ENCODE assay signal across 8 cellular contexts in genomic region chr3:157354722-157355121, GRCh38.
DNase-seq lines count a peak whose midpoint lies in the region; ATAC-seq and TF ChIP-seq lines count a peak whose summit lies in the region.

No MANE protein-coding gene starts in this region.

- no peaks in the 10 kb centered on the region for H3K27me3 ChIP-seq in tibial nerve

- no peaks in the 10 kb centered on the region for H3K4me1 ChIP-seq in tibial nerve

- TF ChIP-seq CTCF in fibroblast of the aortic adventitia (IDR thresholded peaks at IDR 0.05; ENCODE audit: insufficient read depth, low read length) (peak; percentile 69), tibial nerve (IDR thresholded peaks at IDR 0.05) (peak in 1 of 5 experiments; percentile 17)

- H3K36me3 ChIP-seq in tibial nerve: no peaks in the 10 kb centered on the region

- TF ChIP-seq EP300 in tibial nerve (IDR thresholded peaks at IDR 0.05): no peak

- peak; percentile 9 to 13 for DNase-seq in AML-193 (lab: John Stamatoyannopoulos, UW)
- DNase-seq in OCI-M1 (lab: John Stamatoyannopoulos, UW): peak; percentile 54
- DNase-seq in fibroblast of the aortic adventitia (ENCODE audit: low read depth): peak; percentile 65
- no peak for DNase-seq in SK-N-DZ (ENCODE audit: low spot score)
- DNase-seq in NCI-H1436 treated with DMSO at 0.1 percent for 48 hours (lab: John Stamatoyannopoulos, UW): no peak
- DNase-seq in NCI-H2171 treated with DMSO at 0.1 percent for 48 hours (lab: John Stamatoyannopoulos, UW): no peak
- DNase-seq in tibial nerve (ENCODE audit: low spot score in 2 of 2): no peak

- H3K4me3 ChIP-seq in fibroblast of the aortic adventitia (ENCODE audit: low read depth, low read length) (no peak overlapping the region), tibial nerve (no peak overlapping the region)

- ATAC-seq in GM21423 (IDR thresholded peaks at IDR 0.05; ENCODE audit: unreplicated experiment): peak; percentile 59

- H3K27ac ChIP-seq in tibial nerve: no peak overlapping the region

- H3K9me3 ChIP-seq in tibial nerve: no peaks in the 10 kb centered on the region

- WGBS in tibial nerve, 2 donors: 25 to 26% methylated on average over 1 of the region's 1 CpG

- no peak for TF ChIP-seq POLR2A in tibial nerve (IDR thresholded peaks at IDR 0.05)

Comparison
In these comparisons a context has a peak if more than half of its experiments do, and no peak if none do; other contexts are left out.
1. DNase-seq: peak in AML-193 (2 of 2), OCI-M1 (single experiment) and fibroblast of the aortic adventitia (single experiment); none in SK-N-DZ (single experiment), NCI-H1436 treated with DMSO at 0.1 percent for 48 hours (single experiment), NCI-H2171 treated with DMSO at 0.1 percent for 48 hours (single experiment) and tibial nerve (0 of 2).